Comparison of ENCODE assay signal across 16 cellular contexts in genomic region chr16:4641876-4642275, GRCh38. TPM values are rescaled to one million over a fixed set of nuclear protein-coding genes. Genes with fewer than 3 reads are reported as not detected.
A peak's percentile ranks its signal among the peaks of the same experiment; 100 is the strongest.
DNase-seq lines count a peak whose midpoint lies in the region; ATAC-seq and TF ChIP-seq lines count a peak whose summit lies in the region.
"Had no signal": no experiment of that assay in that cellular context is flagged by ENCODE, and none has a peak within 500 bp of the region (broad histone marks: within the 10 kb centered on the region; RNA-seq: fewer than 3 reads in every experiment).

No MANE protein-coding gene starts in this region.

- H3K27me3 ChIP-seq in left lung (no peaks in the 10 kb centered on the region), osteoblast (ENCODE audit: insufficient read depth, low read length) (no peaks in the 10 kb centered on the region), PC-9 (ENCODE audit: insufficient read depth, low read depth) (no peaks in the 10 kb centered on the region)
- H3K27me3 ChIP-seq: BLaER1 treated with 17β-estradiol and CSF1 and Interleukin-3, amounts not matched to agents 10 nM and 100 nM had no signal

- TF ChIP-seq CTCF in CD14-positive monocyte (IDR thresholded peaks at IDR 0.05) (no peak), left lung (IDR thresholded peaks at IDR 0.05) (no peak), osteoblast (IDR thresholded peaks at IDR 0.05; ENCODE audit: extremely low read depth, low read depth, low read length) (no peak), PC-9 (conservative IDR thresholded peaks at IDR 0.05) (no peak)

- H3K36me3 ChIP-seq in left lung (peaks cover 0 to 24% of the 10 kb centered on the region in 2 donors), osteoblast (ENCODE audit: insufficient read depth, low read length) (no peaks in the 10 kb centered on the region), PC-9 (ENCODE audit: low read depth) (no peaks in the 10 kb centered on the region)
- H3K36me3 ChIP-seq: HAP-1 had no signal

- CTCF ChIA-PET in PC-9 (lab: Charles Lee): no interaction called here

- H3K79me2 ChIP-seq in osteoblast (ENCODE audit: insufficient read depth, low read length): peaks cover 96% of the 10 kb centered on the region
- H3K79me2 ChIP-seq in PC-9 (ENCODE audit: low read depth): peaks cover 33% of the 10 kb centered on the region

- H3K4me1 ChIP-seq in left lung: peaks cover 12 to 30% of the 10 kb centered on the region in 2 donors
- no peaks in the 10 kb centered on the region for H3K4me1 ChIP-seq in osteoblast (ENCODE audit: insufficient read depth, low read length)
- no peaks in the 10 kb centered on the region for H3K4me1 ChIP-seq in PC-9 (replicated peaks; ENCODE audit: insufficient read depth)
- H3K4me1 ChIP-seq: HAP-1 had no signal

- H3K27ac Mint-ChIP-seq in CD14-positive monocyte: peak overlapping the region; percentile 75 to 88 (median 85)
- peak overlapping the region; percentile 90 for H3K27ac Mint-ChIP-seq in T-helper 17 cell

- intact Hi-C loops in CD14-positive monocyte (cut with micrococcal nuclease): no loop called here
- intact Hi-C loops in left lung (cut with DNase I): no loop called here
- intact Hi-C loops in PC-9 (cut with micrococcal nuclease; ENCODE audit: unreplicated experiment): no loop called here

- peak overlapping the region; percentile 46 to 82 for H3K4me3 Mint-ChIP-seq in CD14-positive monocyte
- no peak overlapping the region for H3K4me3 Mint-ChIP-seq in T-helper 17 cell
- H3K4me3 Mint-ChIP-seq: CD4-positive, alpha-beta memory T cell had no signal

- H3K9me3 ChIP-seq in T-helper 17 cell (ENCODE audit: control insufficient read depth, low read length, poor library complexity, severe bottlenecking) (no peaks in the 10 kb centered on the region), left lung (no peaks in the 10 kb centered on the region), osteoblast (ENCODE audit: low read depth, low read length) (no peaks in the 10 kb centered on the region), PC-9 (ENCODE audit: insufficient read depth, low read depth) (no peaks in the 10 kb centered on the region)
- H3K9me3 ChIP-seq: BLaER1 treated with 17β-estradiol and CSF1 and Interleukin-3, amounts not matched to agents 10 nM and 100 nM; HAP-1 had no signal

- no TSS peak for BruUV-seq in PC-9 (replicated peaks; lab: Mats Ljungman, UMichigan)

- H4K20me1 ChIP-seq in osteoblast (ENCODE audit: insufficient read depth, low read length) (peaks cover 67% of the 10 kb centered on the region), PC-9 (ENCODE audit: insufficient read depth) (peaks cover 43% of the 10 kb centered on the region)

- H3K36me3 Mint-ChIP-seq in CD14-positive monocyte (peaks cover 28 to 54% of the 10 kb centered on the region in 2 donors), T-helper 17 cell (ENCODE audit: low read depth) (no peaks in the 10 kb centered on the region)

- H3K4me1 Mint-ChIP-seq in CD14-positive monocyte (peaks cover 26% of the 10 kb centered on the region), T-helper 17 cell (peaks cover 19% of the 10 kb centered on the region)

- no peaks in the 10 kb centered on the region for H3K9me3 Mint-ChIP-seq in CD14-positive monocyte
- H3K9me3 Mint-ChIP-seq: CD4-positive, alpha-beta memory T cell had no signal

- DNase-seq in CD14-positive monocyte (ENCODE audit: low spot score) (no peak), T-helper 17 cell (no peak), left lung (no peak), osteoblast (ENCODE audit: insufficient read length, low spot score, missing footprints) (peak; percentile 11), GDM1 (lab: John Stamatoyannopoulos, UW) (no peak), GF-D8 (lab: John Stamatoyannopoulos, UW) (no peak), PC-9 (no peak)
- DNase-seq: 8988T; AML-193; CD4-positive, alpha-beta memory T cell; DMS79; GM23248 had no signal

- H3K4me3 ChIP-seq in left lung (no peak overlapping the region), osteoblast (ENCODE audit: insufficient read depth, low read length) (no peak overlapping the region), PC-9 (no peak overlapping the region)
- H3K4me3 ChIP-seq: BLaER1 treated with 17β-estradiol and CSF1 and Interleukin-3, amounts not matched to agents 10 nM and 100 nM; GM23248; HAP-1; K562 had no signal

- no peaks in the 10 kb centered on the region for H3K9me2 ChIP-seq in PC-9 (ENCODE audit: insufficient read depth)

- H3K27ac ChIP-seq in left lung (peak overlapping the region; percentile 13 to 30), osteoblast (ENCODE audit: low read depth, low read length) (no peak overlapping the region), PC-9 (no peak overlapping the region)
- H3K27ac ChIP-seq: BLaER1 treated with 17β-estradiol and CSF1 and Interleukin-3, amounts not matched to agents 10 nM and 100 nM; GM23248 had no signal

- H3K4me2 ChIP-seq in osteoblast (ENCODE audit: insufficient read depth, low read length) (no peak overlapping the region), PC-9 (no peak overlapping the region)

- peaks cover 0 to 4% (median 0%) of the 10 kb centered on the region in 3 donors for H3K27me3 Mint-ChIP-seq in CD14-positive monocyte (ENCODE audit: low read depth in 3 of 3)
- H3K27me3 Mint-ChIP-seq in T-helper 17 cell: no peaks in the 10 kb centered on the region
- H3K27me3 Mint-ChIP-seq: CD4-positive, alpha-beta memory T cell had no signal

- H2AFZ ChIP-seq in osteoblast (ENCODE audit: low read length): no peak overlapping the region
- no peak overlapping the region for H2AFZ ChIP-seq in PC-9
- H2AFZ ChIP-seq: GM23248 had no signal

- ATAC-seq in T-helper 17 cell: no peak
- ATAC-seq in left lung: no peak
- ATAC-seq in GM19463 (IDR thresholded peaks at IDR 0.05; ENCODE audit: unreplicated experiment): no peak

- H3F3A ChIP-seq in PC-9 (ENCODE audit: insufficient read depth, low read depth): no peaks in the 10 kb centered on the region

- POLR2A ChIA-PET in PC-9 (lab: Charles Lee; ENCODE audit: unreplicated experiment): no interaction called here

RNA-seq across cellular contexts. Expression of gene MGRN1, which starts 17.2 kb away (rescaled TPM):
- 1 to 10 TPM; 3.7 to 4.7 TPM for polyA plus RNA-seq in CD14-positive monocyte
- 10 to 100 TPM; 69.3 to 74.7 TPM for total RNA-seq in T-helper 17 cell
- total RNA-seq in left lung: 10 to 100 TPM; 81.6 to 98.1 TPM
- 41.5 and 46.7 TPM in 2 replicates for total RNA-seq in osteoblast
- total RNA-seq in PC-9 (2021): 67.9 and 70.4 TPM in 2 replicates

RNA-seq across cellular contexts. Expression of gene UBALD1, which starts 27.2 kb away (rescaled TPM):
- 1 to 10 TPM; 2.2 to 2.8 TPM for polyA plus RNA-seq in CD14-positive monocyte
- total RNA-seq in T-helper 17 cell (10 to 100 TPM; 25.8 to 26.6 TPM), left lung (10 to 100 TPM; 26.7 to 27.8 TPM), osteoblast (6.2 and 9.4 TPM in 2 replicates), PC-9 (2021) (58.4 and 68.7 TPM in 2 replicates)

RNA-seq across cellular contexts. Expression of gene NUDT16L1, which starts 51.5 kb away (rescaled TPM):
- polyA plus RNA-seq in CD14-positive monocyte: 10 to 100 TPM; 41.1 to 62.7 TPM
- total RNA-seq in T-helper 17 cell (10 to 100 TPM; 44.7 to 49.6 TPM), left lung (10 to 100 TPM; 26.6 to 53.1 TPM), osteoblast (15.0 and 18.1 TPM in 2 replicates), PC-9 (2021) (25.7 and 37.5 TPM in 2 replicates)

Comparison
In these comparisons a context has a peak if more than half of its experiments do, and no peak if none do; other contexts are left out.
1. H3K27ac ChIP-seq: peak in left lung (2 of 2); none in osteoblast (single experiment) and PC-9 (single experiment).